Comparison of ENCODE assay signal across 25 cellular contexts in the genomic region with DNA sequence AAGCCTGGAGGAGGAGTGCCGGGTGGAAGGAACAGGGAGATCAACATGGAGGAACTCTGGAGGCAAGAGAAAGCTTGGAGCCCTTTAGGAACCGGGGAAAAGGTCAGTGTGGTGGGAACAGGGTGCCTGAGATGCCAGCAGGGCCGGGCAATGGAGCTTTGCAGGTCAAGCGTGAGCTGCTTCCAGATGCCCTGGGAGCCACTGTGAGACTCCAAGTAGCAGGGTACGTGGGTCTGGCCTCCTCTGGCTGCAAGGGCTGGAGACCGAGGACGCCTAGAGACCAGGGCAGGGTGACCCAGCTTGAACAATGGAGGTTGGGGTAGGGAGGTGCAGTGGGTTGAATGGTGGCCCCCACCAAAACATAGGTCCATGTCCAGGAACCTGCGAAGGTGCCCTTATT. TPM values are rescaled to one million over a fixed set of nuclear protein-coding genes. Genes with fewer than 3 reads are reported as not detected.
"Had no signal": no experiment of that assay in that cellular context is flagged by ENCODE, and none has a peak within 500 bp of the region (broad histone marks: within the 10 kb centered on the region; RNA-seq: fewer than 3 reads in every experiment).

No MANE protein-coding gene starts in this region.

- H3K27ac Mint-ChIP-seq: activated CD8-positive, alpha-beta T cell treated with anti-CD3 and anti-CD28 coated beads, Interleukin-2, amount 10 ng/mL, durations not matched to agents 7 days and 5 days; activated naive CD4-positive, alpha-beta T cell treated with anti-CD3 and anti-CD28 coated beads, Interleukin-2, amount 50 U/mL, for 24 hours; activated naive CD8-positive, alpha-beta T cell treated with anti-CD3 and anti-CD28 coated beads, Interleukin-2, amount 50 U/mL, for 24 hours; T-helper 1 cell treated with Interleukin-12 subunit alpha and Interleukin-12 subunit beta and Interleukin-4 antibody, amounts not matched to agents 30 μg/mL and 1 μg/mL, for 36 hours; WTC11 had no signal

- H3K36me3 ChIP-seq: ascending aorta had no signal

- H3K9me3 ChIP-seq: ascending aorta, body of pancreas had no signal

- H3K9me3 Mint-ChIP-seq: activated naive CD4-positive, alpha-beta T cell treated with anti-CD3 and anti-CD28 coated beads, Interleukin-2, amount 50 U/mL, for 24 hours had no signal

- H3K4me3 Mint-ChIP-seq: activated CD8-positive, alpha-beta T cell treated with anti-CD3 and anti-CD28 coated beads, Interleukin-2, amount 10 ng/mL, durations not matched to agents 7 days and 5 days; activated naive CD4-positive, alpha-beta T cell treated with anti-CD3 and anti-CD28 coated beads, Interleukin-2, amount 50 U/mL, for 24 hours; activated naive CD8-positive, alpha-beta T cell treated with anti-CD3 and anti-CD28 coated beads, Interleukin-2, amount 50 U/mL, for 24 hours; T-helper 1 cell treated with Interleukin-12 subunit alpha and Interleukin-12 subunit beta and Interleukin-4 antibody, amounts not matched to agents 30 μg/mL and 1 μg/mL, for 36 hours; WTC11 had no signal

- H3K27me3 ChIP-seq: ascending aorta, body of pancreas had no signal

- H3K4me1 ChIP-seq: ascending aorta, body of pancreas had no signal

- ATAC-seq: activated CD8-positive, alpha-beta T cell treated with anti-CD3 and anti-CD28 coated beads, Interleukin-2, amount 10 ng/mL, durations not matched to agents 7 days and 5 days; activated naive CD8-positive, alpha-beta T cell treated with anti-CD3 and anti-CD28 coated beads, Interleukin-2, amount 50 U/mL, for 24 hours; body of pancreas; WTC11 had no signal

- H3K36me3 Mint-ChIP-seq: activated naive CD4-positive, alpha-beta T cell treated with anti-CD3 and anti-CD28 coated beads, Interleukin-2, amount 50 U/mL, for 24 hours had no signal

- H3K27ac ChIP-seq: ascending aorta, body of pancreas, PC-9 had no signal

- H3K4me1 Mint-ChIP-seq: activated naive CD4-positive, alpha-beta T cell treated with anti-CD3 and anti-CD28 coated beads, Interleukin-2, amount 50 U/mL, for 24 hours; activated naive CD8-positive, alpha-beta T cell treated with anti-CD3 and anti-CD28 coated beads, Interleukin-2, amount 50 U/mL, for 24 hours had no signal

- H3K4me3 ChIP-seq: ascending aorta, body of pancreas, PC-9 had no signal

- DNase-seq: activated CD4-positive, alpha-beta T cell treated with anti-CD3 and anti-CD28 coated beads for 48 hours; activated CD4-positive, alpha-beta T cell treated with anti-CD3 and anti-CD28 coated beads, Interleukin-2, amount 50 U/mL, for 4 hours; activated CD4-positive, CD25-positive, alpha-beta regulatory T cell treated with anti-CD3 and anti-CD28 coated beads, Interleukin-2, amount 50 U/mL, for 72 hours; activated CD8-positive, alpha-beta memory T cell treated with anti-CD3 and anti-CD28 coated beads, Interleukin-2, amount 50 U/mL, for 48 hours; activated CD8-positive, alpha-beta T cell treated with anti-CD3 and anti-CD28 coated beads, Interleukin-2, amount 10 ng/mL, durations not matched to agents 7 days and 5 days; activated effector memory CD4-positive, alpha-beta T cell treated with Interleukin-2 at 50 U/mL for 16 hours; activated naive CD4-positive, alpha-beta T cell; activated naive CD8-positive, alpha-beta T cell treated with anti-CD3 and anti-CD28 coated beads, Interleukin-2, amount 50 U/mL, for 24 hours; activated T-cell treated with anti-CD3 and anti-CD28 coated beads, Interleukin-2, amount 50 U/mL, for 1 hour; amniotic stem cell; body of pancreas; MM.1S; NCI-H1105; NCI-H1436; NCI-H1694 treated with DMSO at 0.1 percent for 48 hours; NCI-H2029 treated with DMSO at 0.1 percent for 48 hours; NCI-H446; NCI-H524; PC-9; SHP77 treated with DMSO at 0.1 percent for 48 hours had no signal

RNA-seq across cellular contexts. Expression of a gene that starts 15.6 kb away (rescaled TPM):
- total RNA-seq: activated CD8-positive, alpha-beta T cell treated with anti-CD3 and anti-CD28 coated beads, Interleukin-2, amount 10 ng/mL, durations not matched to agents 7 days and 5 days; bronchial epithelial cell had no signal
